11 cellular contexts compared by ENCODE assay signal in genomic region chr15:55248895-55249294, GRCh38.
"Had no signal": no experiment of that assay in that cellular context is flagged by ENCODE, and none has a peak within 500 bp of the region (broad histone marks: within the 10 kb centered on the region; RNA-seq: fewer than 3 reads in every experiment).

No MANE protein-coding gene starts in this region.

- H3K36me3 ChIP-seq: cardiac muscle cell, ovary, uterus had no signal

- H3K27me3 ChIP-seq: cardiac muscle cell, ovary, uterus had no signal

- H3K4me1 ChIP-seq: uterus had no signal

- DNase-seq: activated CD4-positive, alpha-beta memory T cell treated with anti-CD3 and anti-CD28 coated beads, Interleukin-2, amount 10 ng/mL, durations not matched to agents 7 days and 5 days; activated naive CD4-positive, alpha-beta T cell treated with anti-CD3 and anti-CD28 coated beads for 36 hours; foreskin melanocyte; head of caudate nucleus; ovary; stimulated activated CD4-positive, alpha-beta T cell treated with anti-CD3 and anti-CD28 coated beads, Interleukin-4, amount 100 ng/mL, for 1 hour; stimulated activated CD8-positive, alpha-beta memory T cell treated with anti-CD3 and anti-CD28 coated beads, Interleukin-4, amount 100 ng/mL, for 48 hours; stimulated activated naive CD8-positive, alpha-beta T cell treated with anti-CD3 and anti-CD28 coated beads, Interleukin-15, amount 100 ng/mL, for 72 hours; uterus had no signal

- H3K4me3 Mint-ChIP-seq: activated CD4-positive, alpha-beta memory T cell treated with anti-CD3 and anti-CD28 coated beads, Interleukin-2, amount 10 ng/mL, durations not matched to agents 7 days and 5 days; activated naive CD4-positive, alpha-beta T cell treated with anti-CD3 and anti-CD28 coated beads for 36 hours; stimulated activated naive CD8-positive, alpha-beta T cell treated with anti-CD3 and anti-CD28 coated beads, Interleukin-15, amount 100 ng/mL, for 72 hours had no signal

- H3K27me3 Mint-ChIP-seq: activated CD4-positive, alpha-beta memory T cell treated with anti-CD3 and anti-CD28 coated beads, Interleukin-2, amount 10 ng/mL, durations not matched to agents 7 days and 5 days; stimulated activated naive CD8-positive, alpha-beta T cell treated with anti-CD3 and anti-CD28 coated beads, Interleukin-15, amount 100 ng/mL, for 72 hours had no signal

- H3K27ac ChIP-seq: cardiac muscle cell, ovary, uterus had no signal

- H3K9me3 Mint-ChIP-seq: activated CD4-positive, alpha-beta memory T cell treated with anti-CD3 and anti-CD28 coated beads, Interleukin-2, amount 10 ng/mL, durations not matched to agents 7 days and 5 days; activated naive CD4-positive, alpha-beta T cell treated with anti-CD3 and anti-CD28 coated beads for 36 hours; stimulated activated naive CD8-positive, alpha-beta T cell treated with anti-CD3 and anti-CD28 coated beads, Interleukin-15, amount 100 ng/mL, for 72 hours had no signal

- H3K27ac Mint-ChIP-seq: activated naive CD4-positive, alpha-beta T cell treated with anti-CD3 and anti-CD28 coated beads for 36 hours had no signal

- ATAC-seq: activated CD4-positive, CD25-positive, alpha-beta regulatory T cell treated with anti-CD3 and anti-CD28 coated beads, Interleukin-2, amount 50 U/mL, for 24 hours; stimulated activated naive CD8-positive, alpha-beta T cell treated with anti-CD3 and anti-CD28 coated beads, Interleukin-15, amount 100 ng/mL, for 72 hours had no signal

- H3K9me3 ChIP-seq: ovary, uterus had no signal

- H3K4me3 ChIP-seq: cardiac muscle cell, ovary, uterus had no signal
